ENCODE assay signal across 24 cellular contexts in the genomic region with DNA sequence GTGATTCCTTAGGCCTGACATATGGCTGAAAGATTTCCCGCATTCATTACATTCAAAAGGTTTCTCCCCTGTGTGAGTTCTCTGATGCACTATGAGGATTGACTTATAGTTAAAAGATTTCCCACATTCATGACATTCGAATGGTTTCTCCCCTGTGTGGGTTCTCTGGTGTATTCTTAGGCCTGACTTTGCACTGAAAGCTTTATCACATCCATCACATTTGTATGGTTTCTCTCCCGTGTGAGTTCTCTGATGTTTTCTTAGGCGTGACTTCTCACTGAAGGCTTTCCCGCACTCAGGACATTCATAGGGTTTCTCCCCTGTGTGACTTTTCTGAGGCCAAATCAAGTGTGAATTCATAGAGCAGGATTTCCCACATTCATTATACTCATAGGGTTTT. TPM values are rescaled to one million over a fixed set of nuclear protein-coding genes. Genes with fewer than 3 reads are reported as not detected.
DNase-seq lines count a peak whose midpoint lies in the region; ATAC-seq, FAIRE-seq and TF ChIP-seq lines count a peak whose summit lies in the region.
"Had no signal": no experiment of that assay in that cellular context is flagged by ENCODE, and none has a peak within 500 bp of the region (broad histone marks: within the 10 kb centered on the region; RNA-seq: fewer than 3 reads in every experiment).

No MANE protein-coding gene starts in this region.

- dilution Hi-C loops in endothelial cell of umbilical vein (cut with MboI; ENCODE audit: extremely low pct_ligation_motif_present, low sequenced_read_pairs), result no loop called here

- no peak for DNase-seq in HCT116 (ENCODE audit: low read depth, low spot score)
- DNase-seq in OCI-LY7 (ENCODE audit: low spot score), result peak; percentile 1
- peak; percentile 4 for DNase-seq in endothelial cell of umbilical vein (ENCODE audit: low read depth, low spot score)
- no peak for DNase-seq in naive thymus-derived CD4-positive, alpha-beta T cell
- DNase-seq: activated CD4-positive, alpha-beta T cell treated with anti-CD3 and anti-CD28 coated beads for 48 hours; activated CD8-positive, alpha-beta memory T cell treated with anti-CD3 and anti-CD28 coated beads, Interleukin-2, amount 50 U/mL, for 4 hours; activated gamma-delta T cell treated with Interleukin-2 at 50 U/mL for 16 hours; BE2C; cortex of kidney; IMR-90; MV-4-11; NCI-H1930; NCI-H446 treated with DMSO at 0.1 percent for 48 hours; stimulated activated CD4-positive, alpha-beta T cell treated with anti-CD3 and anti-CD28 coated beads, Interleukin-4, amount 100 ng/mL, for 4 hours had no signal

- POLR2A ChIA-PET in HCT116 (lab: Charles Lee), result no interaction called here
- POLR2A ChIA-PET in OCI-LY7 (lab: Charles Lee), result no interaction called here
- POLR2A ChIA-PET in endothelial cell of umbilical vein (lab: Charles Lee), result no interaction called here
- POLR2A ChIA-PET in naive thymus-derived CD4-positive, alpha-beta T cell (lab: Charles Lee), result no interaction called here

- H3K36me3 ChIP-seq in HCT116 (ENCODE audit: control insufficient read depth in 1 of 2, insufficient read depth in 2 of 2, low read length in 2 of 2) (peaks cover 0 to 14% of the 10 kb centered on the region in 2 experiments; a peak in 2 of 4 replicates), OCI-LY7 (ENCODE audit: insufficient read depth, low read length) (peaks cover 67% of the 10 kb centered on the region), endothelial cell of umbilical vein (ENCODE audit: control insufficient read depth in 2 of 2, extremely low read depth in 1 of 2, insufficient read depth in 2 of 2, low read length in 2 of 2) (peaks cover 0 to 5% of the 10 kb centered on the region in 2 experiments)
- peaks cover 6 to 49% (median 15%) of the 10 kb centered on the region in 3 experiments for H3K36me3 ChIP-seq in naive thymus-derived CD4-positive, alpha-beta T cell (ENCODE audit: control insufficient read depth in 2 of 3, insufficient read depth in 3 of 3, low read length in 3 of 3)
- H3K36me3 ChIP-seq: BE2C had no signal

- no peak overlapping the region for H3K27ac Mint-ChIP-seq in naive thymus-derived CD4-positive, alpha-beta T cell
- no peak overlapping the region for H3K27ac Mint-ChIP-seq in stimulated activated memory B cell treated with anti-CD40 and anti-IgM and Interleukin-4, amounts not matched to agents 10 μg/mL and 1 μg/mL and 100 μg/mL, for 72 hours
- H3K27ac Mint-ChIP-seq: natural killer cell treated with Interleukin-12 subunit alpha and Interleukin-12 subunit beta and Interleukin-15 and Interleukin-18, amount 100 ng/mL, for 72 hours had no signal

- H3K9me1 ChIP-seq in endothelial cell of umbilical vein (replicated peaks; ENCODE audit: control insufficient read depth, extremely low read depth, insufficient read depth, low read length), result no peaks in the 10 kb centered on the region

- TF ChIP-seq POLR2A in HCT116 (IDR thresholded peaks at IDR 0.05; ENCODE audit: borderline replicate concordance, extremely low read depth, insufficient read depth, insufficient read length) (no peak), endothelial cell of umbilical vein (IDR thresholded peaks at IDR 0.05; ENCODE audit: low read depth, low read length) (no peak)

- no peaks in the 10 kb centered on the region for H3K4me1 Mint-ChIP-seq in naive thymus-derived CD4-positive, alpha-beta T cell
- no peaks in the 10 kb centered on the region for H3K4me1 Mint-ChIP-seq in stimulated activated memory B cell treated with anti-CD40 and anti-IgM and Interleukin-4, amounts not matched to agents 10 μg/mL and 1 μg/mL and 100 μg/mL, for 72 hours

- RAD21 ChIA-PET in HCT116 (lab: Charles Lee; ENCODE audit: low non-redundant PET in 1 of 2, low total read pairs in 2 of 2, uncharacterized antibody in 2 of 2, unreplicated experiment in 2 of 2), result no interaction called here

- no peaks in the 10 kb centered on the region for H3K9me2 ChIP-seq in HCT116 (ENCODE audit: insufficient read depth)
- H3K9me2 ChIP-seq in OCI-LY7 (ENCODE audit: insufficient read depth, low read length), result no peaks in the 10 kb centered on the region

- no peaks in the 10 kb centered on the region for H3K27me3 Mint-ChIP-seq in naive thymus-derived CD4-positive, alpha-beta T cell
- H3K27me3 Mint-ChIP-seq in stimulated activated memory B cell treated with anti-CD40 and anti-IgM and Interleukin-4, amounts not matched to agents 10 μg/mL and 1 μg/mL and 100 μg/mL, for 72 hours, result no peaks in the 10 kb centered on the region
- H3K27me3 Mint-ChIP-seq: natural killer cell treated with Interleukin-12 subunit alpha and Interleukin-12 subunit beta and Interleukin-15 and Interleukin-18, amount 100 ng/mL, for 72 hours had no signal

- no peak overlapping the region for H3K4me2 ChIP-seq in HCT116 (ENCODE audit: low read length)
- H3K4me2 ChIP-seq in OCI-LY7 (ENCODE audit: low read length), result no peak overlapping the region
- no peak overlapping the region for H3K4me2 ChIP-seq in endothelial cell of umbilical vein (ENCODE audit: insufficient read depth, low read length)

- H3K27ac ChIP-seq in HCT116 (ENCODE audit: low read depth, low read length) (no peak overlapping the region), OCI-LY7 (ENCODE audit: low read depth, low read length, poor library complexity, severe bottlenecking) (no peak overlapping the region), endothelial cell of umbilical vein (ENCODE audit: insufficient read depth, low read depth, low read length) (no peak overlapping the region)
- H3K27ac ChIP-seq in naive thymus-derived CD4-positive, alpha-beta T cell (ENCODE audit: low read depth, low read length), result no peak overlapping the region
- H3K27ac ChIP-seq: epithelial cell of prostate, parathyroid adenoma, RWPE1, suprapubic skin had no signal

- ATAC-seq in HCT116 (no peak), HG03442 (IDR thresholded peaks at IDR 0.05; ENCODE audit: unreplicated experiment) (no peak), GM21526 (IDR thresholded peaks at IDR 0.05; ENCODE audit: low FRiP score, unreplicated experiment) (no peak)
- ATAC-seq in naive thymus-derived CD4-positive, alpha-beta T cell, result no peak
- no peak for ATAC-seq in stimulated activated memory B cell treated with anti-CD40 and anti-IgM and Interleukin-4, amounts not matched to agents 10 μg/mL and 1 μg/mL and 100 μg/mL, for 72 hours
- ATAC-seq: natural killer cell treated with Interleukin-12 subunit alpha and Interleukin-12 subunit beta and Interleukin-15 and Interleukin-18, amount 100 ng/mL, for 72 hours had no signal

- H3K9me3 ChIP-seq in HCT116 (ENCODE audit: control insufficient read depth in 1 of 2, insufficient read depth in 1 of 2, low read depth in 1 of 2, low read length in 2 of 2), result peaks cover 29 to 60% of the 10 kb centered on the region in 2 experiments
- peaks cover 58% of the 10 kb centered on the region for H3K9me3 ChIP-seq in OCI-LY7 (ENCODE audit: low read length)
- peaks cover 19% of the 10 kb centered on the region for H3K9me3 ChIP-seq in endothelial cell of umbilical vein (replicated peaks; ENCODE audit: control insufficient read depth, insufficient read depth, low read length)
- peaks cover 22 to 88% (median 27%) of the 10 kb centered on the region in 3 experiments for H3K9me3 ChIP-seq in naive thymus-derived CD4-positive, alpha-beta T cell (ENCODE audit: control insufficient read depth in 2 of 3, low read length in 3 of 3)

- H2AFZ ChIP-seq in HCT116 (ENCODE audit: low read depth, low read length, poor library complexity, severe bottlenecking) (no peak overlapping the region), OCI-LY7 (ENCODE audit: low read length) (no peak overlapping the region), endothelial cell of umbilical vein (ENCODE audit: low read depth, low read length) (no peak overlapping the region)
- H2AFZ ChIP-seq: parathyroid adenoma had no signal

- no peaks in the 10 kb centered on the region for H3K79me2 ChIP-seq in HCT116 (ENCODE audit: insufficient read depth, low read length)
- H3K79me2 ChIP-seq in OCI-LY7 (ENCODE audit: insufficient read depth, low read depth, low read length), result no peaks in the 10 kb centered on the region
- H3K79me2 ChIP-seq in endothelial cell of umbilical vein (ENCODE audit: control insufficient read depth, insufficient read depth, low read length), result no peaks in the 10 kb centered on the region
- H3K79me2 ChIP-seq: parathyroid adenoma had no signal

- H3K9ac ChIP-seq in HCT116 (ENCODE audit: low read length) (no peak overlapping the region), endothelial cell of umbilical vein (replicated peaks; ENCODE audit: extremely low read depth, insufficient read depth, low read length) (no peak overlapping the region)
- H3K9ac ChIP-seq: parathyroid adenoma had no signal

- H3K27me3 ChIP-seq in HCT116 (ENCODE audit: insufficient read depth, low read length) (no peaks in the 10 kb centered on the region), endothelial cell of umbilical vein (ENCODE audit: control insufficient read depth in 2 of 2, insufficient read depth in 2 of 2, low read length in 2 of 2) (no peaks in the 10 kb centered on the region)
- no peaks in the 10 kb centered on the region for H3K27me3 ChIP-seq in naive thymus-derived CD4-positive, alpha-beta T cell (ENCODE audit: control insufficient read depth in 2 of 2, insufficient read depth in 2 of 2, low read length in 2 of 2)
- H3K27me3 ChIP-seq: BE2C, suprapubic skin had no signal

- no TSS peak for BruUV-seq in HCT116 (replicated peaks; lab: Mats Ljungman, UMichigan)
- BruUV-seq in OCI-LY7 (replicated peaks; lab: Mats Ljungman, UMichigan), result no TSS peak
- no TSS peak for BruUV-seq in endothelial cell of umbilical vein (replicated peaks; lab: Mats Ljungman, UMichigan)

- H3K4me3 ChIP-seq in HCT116 (replicated peaks in 1 of 2; ENCODE audit: low read depth in 1 of 2, low read length in 2 of 2) (no peak overlapping the region), OCI-LY7 (ENCODE audit: low read depth, low read length, poor library complexity, severe bottlenecking) (no peak overlapping the region), endothelial cell of umbilical vein (replicated peaks in 1 of 3; ENCODE audit: insufficient read depth in 1 of 3, low read depth in 1 of 3, low read length in 3 of 3) (no peak overlapping the region)
- H3K4me3 ChIP-seq in naive thymus-derived CD4-positive, alpha-beta T cell (ENCODE audit: low read length), result peak overlapping the region; percentile 11
- H3K4me3 ChIP-seq: lung, suprapubic skin had no signal

- CTCF ChIA-PET in HCT116 (lab: Charles Lee), result no interaction called here
- CTCF ChIA-PET in OCI-LY7 (lab: Charles Lee; ENCODE audit: unreplicated experiment), result no interaction called here
- CTCF ChIA-PET in endothelial cell of umbilical vein (lab: Charles Lee), result no interaction called here
- CTCF ChIA-PET in naive thymus-derived CD4-positive, alpha-beta T cell (lab: Charles Lee), result no interaction called here

- H4K20me1 ChIP-seq in HCT116 (ENCODE audit: insufficient read depth) (no peaks in the 10 kb centered on the region), OCI-LY7 (ENCODE audit: insufficient read depth, low read length) (no peaks in the 10 kb centered on the region), endothelial cell of umbilical vein (replicated peaks; ENCODE audit: control insufficient read depth, extremely low read depth, insufficient read depth, low read length) (no peaks in the 10 kb centered on the region)

- H3K4me1 ChIP-seq in HCT116 (ENCODE audit: control insufficient read depth in 1 of 2, insufficient read depth in 2 of 2, low read length in 2 of 2) (no peaks in the 10 kb centered on the region), OCI-LY7 (ENCODE audit: insufficient read depth, low read length, poor library complexity, severe bottlenecking) (no peaks in the 10 kb centered on the region), endothelial cell of umbilical vein (ENCODE audit: control insufficient read depth, extremely low read depth, insufficient read depth, low read length) (no peaks in the 10 kb centered on the region)
- no peaks in the 10 kb centered on the region for H3K4me1 ChIP-seq in naive thymus-derived CD4-positive, alpha-beta T cell (ENCODE audit: control insufficient read depth in 2 of 2, insufficient read depth in 2 of 2, low read length in 2 of 2)
- H3K4me1 ChIP-seq: BE2C, parathyroid adenoma, suprapubic skin had no signal

- peaks cover 35 to 77% (median 69%) of the 10 kb centered on the region in 5 donors for H3K36me3 Mint-ChIP-seq in naive thymus-derived CD4-positive, alpha-beta T cell
- H3K36me3 Mint-ChIP-seq in stimulated activated memory B cell treated with anti-CD40 and anti-IgM and Interleukin-4, amounts not matched to agents 10 μg/mL and 1 μg/mL and 100 μg/mL, for 72 hours, result peaks cover 73% of the 10 kb centered on the region

- no peak for FAIRE-seq in endothelial cell of umbilical vein (lab: Jason Lieb, UNC)
- FAIRE-seq: D721Med had no signal

- intact Hi-C loops in HCT116 (cut with micrococcal nuclease), result loop anchor here (5.0 kb wide), 1 partner anchor 46 kb away; no protein-coding TSS in a partner anchor
- intact Hi-C loops in OCI-LY7 (cut with micrococcal nuclease; ENCODE audit: unreplicated experiment), result no loop called here
- intact Hi-C loops in endothelial cell of umbilical vein (cut with micrococcal nuclease), result loop anchor here (5.0 kb wide), 1 partner anchor 56 kb away; no protein-coding TSS in a partner anchor
- intact Hi-C loops in naive thymus-derived CD4-positive, alpha-beta T cell (cut with micrococcal nuclease), result no loop called here

- no peak for TF ChIP-seq RAD21 in HCT116 (IDR thresholded peaks at IDR 0.05; ENCODE audit: low read depth)

- H3K4me3 Mint-ChIP-seq in naive thymus-derived CD4-positive, alpha-beta T cell, result no peak overlapping the region
- H3K4me3 Mint-ChIP-seq in stimulated activated memory B cell treated with anti-CD40 and anti-IgM and Interleukin-4, amounts not matched to agents 10 μg/mL and 1 μg/mL and 100 μg/mL, for 72 hours, result no peak overlapping the region
- H3K4me3 Mint-ChIP-seq: natural killer cell treated with Interleukin-12 subunit alpha and Interleukin-12 subunit beta and Interleukin-15 and Interleukin-18, amount 100 ng/mL, for 72 hours had no signal

- no peak for TF ChIP-seq CTCF in HCT116 (IDR thresholded peaks at IDR 0.05 in 2 of 3, conservative IDR thresholded peaks at IDR 0.05 in 1 of 3; ENCODE audit: borderline replicate concordance in 1 of 3, insufficient read depth in 1 of 3, low read depth in 2 of 3, low read length in 2 of 3)
- no peak for TF ChIP-seq CTCF in OCI-LY7 (conservative IDR thresholded peaks at IDR 0.05; ENCODE audit: low read length)
- no peak for TF ChIP-seq CTCF in endothelial cell of umbilical vein (IDR thresholded peaks at IDR 0.05; ENCODE audit: extremely low read depth in 1 of 2, insufficient read depth in 1 of 2, low read depth in 1 of 2, low read length in 2 of 2)

- H3K9me3 Mint-ChIP-seq in naive thymus-derived CD4-positive, alpha-beta T cell, result peaks cover 5 to 99% (median 70%) of the 10 kb centered on the region in 11 donors
- peaks cover 31% of the 10 kb centered on the region for H3K9me3 Mint-ChIP-seq in stimulated activated memory B cell treated with anti-CD40 and anti-IgM and Interleukin-4, amounts not matched to agents 10 μg/mL and 1 μg/mL and 100 μg/mL, for 72 hours

RNA-seq across cellular contexts. Expression of gene ZNF782, which starts 35.8 kb away (rescaled TPM):
- total RNA-seq in HCT116 (2021; ENCODE audit: unreplicated experiment), result 3.7 TPM
- 0.60 and 0.82 TPM in 2 replicates for polyA plus RNA-seq in HCT116 (2012)
- total RNA-seq in OCI-LY7 (2014; rRNA removed; shearing (Covaris generic)), result 8.6 and 14.3 TPM in 2 replicates
- total RNA-seq in OCI-LY7 (2022), result 10.2 and 11.2 TPM in 2 replicates
- 3.6 and 4.4 TPM in 2 replicates for total RNA-seq in endothelial cell of umbilical vein
- polyA plus RNA-seq in endothelial cell of umbilical vein, result 0.62 and 0.97 TPM in 2 replicates
- polyA plus RNA-seq in endothelial cell of umbilical vein (2011; cell fraction: cytosol; rRNA removed), result 1.1 and 1.3 TPM in 2 replicates
- polyA plus RNA-seq in endothelial cell of umbilical vein (2011; cell fraction: nucleus; rRNA removed), result 5.5 and 8.9 TPM in 2 replicates
- 1.7 and 2.0 TPM in 2 replicates for polyA plus RNA-seq in endothelial cell of umbilical vein (2012)
- 2.4 and 2.6 TPM in 2 replicates for polyA minus RNA-seq in endothelial cell of umbilical vein
- polyA minus RNA-seq in endothelial cell of umbilical vein (2011; cell fraction: cytosol; rRNA and poly(A)+ RNA removed), result 7.5 TPM
- 10.0 and 13.7 TPM in 2 replicates for polyA minus RNA-seq in endothelial cell of umbilical vein (2011; cell fraction: nucleus; rRNA and poly(A)+ RNA removed)
- 10 to 100 TPM in 2 of 5 experiments, 1 to 10 TPM in 3; 6.2 to 12.4 (median 8.2) TPM for total RNA-seq in naive thymus-derived CD4-positive, alpha-beta T cell
- 1 to 10 TPM; 1.5 to 2.3 TPM for polyA plus RNA-seq in naive thymus-derived CD4-positive, alpha-beta T cell

RNA-seq across cellular contexts. Expression of gene ZNF510, which starts 40.6 kb away (rescaled TPM):
- total RNA-seq in HCT116 (2021; ENCODE audit: unreplicated experiment) (6.6 TPM), OCI-LY7 (2022) (13.2 and 13.3 TPM in 2 replicates), endothelial cell of umbilical vein (8.7 and 8.8 TPM in 2 replicates)
- polyA plus RNA-seq in HCT116 (2012), result 1.2 and 2.1 TPM in 2 replicates
- total RNA-seq in OCI-LY7 (2014; rRNA removed; shearing (Covaris generic)), result 13.3 and 13.5 TPM in 2 replicates
- 3.2 and 4.4 TPM in 2 replicates for polyA plus RNA-seq in endothelial cell of umbilical vein
- 4.8 and 5.6 TPM in 2 replicates for polyA plus RNA-seq in endothelial cell of umbilical vein (2011; cell fraction: cytosol; rRNA removed)
- 8.3 and 10.0 TPM in 2 replicates for polyA plus RNA-seq in endothelial cell of umbilical vein (2011; cell fraction: nucleus; rRNA removed)
- 4.6 and 5.8 TPM in 2 replicates for polyA plus RNA-seq in endothelial cell of umbilical vein (2012)
- polyA minus RNA-seq in endothelial cell of umbilical vein, result 12.8 and 22.3 TPM in 2 replicates
- polyA minus RNA-seq in endothelial cell of umbilical vein (2011; cell fraction: cytosol; rRNA and poly(A)+ RNA removed), result 5.5 TPM
- polyA minus RNA-seq in endothelial cell of umbilical vein (2011; cell fraction: nucleus; rRNA and poly(A)+ RNA removed), result 11.3 and 13.5 TPM in 2 replicates
- total RNA-seq in naive thymus-derived CD4-positive, alpha-beta T cell, result 10 to 100 TPM; 10.7 to 33.8 (median 14.6) TPM
- polyA plus RNA-seq in naive thymus-derived CD4-positive, alpha-beta T cell, result 10 to 100 TPM in 1 of 2 donors, 1 to 10 TPM in 1; 8.8 to 10.9 TPM

Comparison
In these comparisons a context has a peak if more than half of its experiments do, and no peak if none do; other contexts are left out.
1. DNase-seq: peak in OCI-LY7 (single experiment) and endothelial cell of umbilical vein (single experiment); none in HCT116 (single experiment) and naive thymus-derived CD4-positive, alpha-beta T cell (0 of 9).
2. intact Hi-C loops: an anchor here in HCT116 (5.0 kb wide) and endothelial cell of umbilical vein (5.0 kb wide); none called in OCI-LY7 and naive thymus-derived CD4-positive, alpha-beta T cell.